In the genomic region with DNA sequence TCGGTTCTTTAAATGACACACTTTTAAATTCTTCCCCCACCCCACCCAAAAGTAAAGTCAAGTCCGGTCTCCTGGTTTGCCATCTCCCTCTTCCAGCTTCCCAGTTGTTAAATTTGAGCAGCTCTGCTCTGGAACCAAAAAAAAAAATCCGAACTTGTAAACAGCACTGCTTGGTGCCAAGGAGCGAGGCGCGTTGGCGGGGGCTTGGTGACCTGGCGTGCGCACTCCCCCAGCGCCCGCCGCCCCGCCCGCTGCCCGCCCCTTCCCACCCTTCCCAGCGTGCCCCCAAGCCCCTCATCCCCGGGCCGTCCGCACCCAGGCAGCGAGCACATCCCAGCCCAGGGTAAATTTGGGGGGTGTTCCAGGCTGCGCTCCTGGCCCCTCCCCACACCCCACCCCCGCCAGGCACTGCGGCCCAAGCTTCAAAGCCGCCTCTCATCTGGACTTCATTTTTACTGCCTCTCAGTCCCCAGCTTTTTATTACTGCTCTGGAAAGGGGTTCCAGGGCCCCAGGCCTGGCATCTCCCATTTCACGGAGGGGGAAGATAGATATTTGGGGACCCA, we compare ENCODE assay signal across 9 cellular contexts. TPM values are rescaled to one million over a fixed set of nuclear protein-coding genes. Genes with fewer than 3 reads are reported as not detected.
A peak's percentile ranks its signal among the peaks of the same experiment; 100 is the strongest.
DNase-seq lines count a peak whose midpoint lies in the region; FAIRE-seq and TF ChIP-seq lines count a peak whose summit lies in the region.
"Had no signal": no experiment of that assay in that cellular context is flagged by ENCODE, and none has a peak within 500 bp of the region (broad histone marks: within the 10 kb centered on the region; RNA-seq: fewer than 3 reads in every experiment).

No MANE protein-coding gene starts in this region.

- peak overlapping the region; percentile 47 to 99 (median 98) for H3K27ac ChIP-seq in stomach

- no peaks in the 10 kb centered on the region for H3K9me3 ChIP-seq in stomach

- H3K9me3 Mint-ChIP-seq in T-helper 1 cell treated with Interleukin-12 subunit alpha and Interleukin-12 subunit beta and Interleukin-4 antibody, amounts not matched to agents 30 μg/mL and 1 μg/mL, for 36 hours: no peaks in the 10 kb centered on the region
- no peaks in the 10 kb centered on the region for H3K9me3 Mint-ChIP-seq in immature natural killer cell

- no peak for FAIRE-seq in GM19239 (lab: Jason Lieb, UNC)

- DNase-seq in T-helper 1 cell: no peak
- DNase-seq in astrocyte of the cerebellum (ENCODE audit: low read depth): no peak
- DNase-seq in immature natural killer cell: no peak
- DNase-seq in stomach: no peak
- DNase-seq in GM19239 (ENCODE audit: insufficient read length, low spot score): no peak
- no peak for DNase-seq in NCI-H748 treated with DMSO at 0.1 percent for 48 hours (lab: John Stamatoyannopoulos, UW)
- DNase-seq in DMS79 (lab: John Stamatoyannopoulos, UW): no peak
- DNase-seq: RPMI8226 had no signal

- H3K27ac Mint-ChIP-seq in T-helper 1 cell treated with Interleukin-12 subunit alpha and Interleukin-12 subunit beta and Interleukin-4 antibody, amounts not matched to agents 30 μg/mL and 1 μg/mL, for 36 hours: peak overlapping the region; percentile 93
- peak overlapping the region; percentile 90 to 97 (median 96) for H3K27ac Mint-ChIP-seq in immature natural killer cell

- intact Hi-C loops in stomach (cut with DNase I; ENCODE audit: low total_unique reads): loop anchor here (10.0 kb wide), 1 partner anchor 66 kb away; no protein-coding TSS in a partner anchor

- peak overlapping the region; percentile 74 for H3K4me3 ChIP-seq in astrocyte of the cerebellum (ENCODE audit: low read depth, low read length)
- peak overlapping the region; percentile 63 to 88 (median 83) for H3K4me3 ChIP-seq in stomach

- H3K4me1 Mint-ChIP-seq in T-helper 1 cell treated with Interleukin-12 subunit alpha and Interleukin-12 subunit beta and Interleukin-4 antibody, amounts not matched to agents 30 μg/mL and 1 μg/mL, for 36 hours (ENCODE audit: low read depth): peaks cover 79% of the 10 kb centered on the region
- H3K4me1 Mint-ChIP-seq in immature natural killer cell: peaks cover 72 to 75% of the 10 kb centered on the region in 2 donors

- no peaks in the 10 kb centered on the region for H3K27me3 ChIP-seq in stomach

- no peaks in the 10 kb centered on the region for H3K27me3 Mint-ChIP-seq in T-helper 1 cell treated with Interleukin-12 subunit alpha and Interleukin-12 subunit beta and Interleukin-4 antibody, amounts not matched to agents 30 μg/mL and 1 μg/mL, for 36 hours (ENCODE audit: low read depth)
- peaks cover 11 to 24% (median 13%) of the 10 kb centered on the region in 3 donors for H3K27me3 Mint-ChIP-seq in immature natural killer cell (ENCODE audit: low read depth in 3 of 3)

- no peak for TF ChIP-seq POLR2A in stomach (IDR thresholded peaks at IDR 0.05)

- H3K36me3 Mint-ChIP-seq in T-helper 1 cell treated with Interleukin-12 subunit alpha and Interleukin-12 subunit beta and Interleukin-4 antibody, amounts not matched to agents 30 μg/mL and 1 μg/mL, for 36 hours (ENCODE audit: low read depth): peaks cover 46% of the 10 kb centered on the region
- peaks cover 3 to 9% (median 5%) of the 10 kb centered on the region in 3 donors for H3K36me3 Mint-ChIP-seq in immature natural killer cell

- peaks cover 58 to 90% (median 81%) of the 10 kb centered on the region in 4 donors for H3K4me1 ChIP-seq in stomach

- no peak for TF ChIP-seq CTCF in astrocyte of the cerebellum (IDR thresholded peaks at IDR 0.05; ENCODE audit: low read depth, low read length, missing control alignments)
- no peak for TF ChIP-seq CTCF in stomach (IDR thresholded peaks at IDR 0.05)

- peaks cover 11 to 21% (median 18%) of the 10 kb centered on the region in 4 donors for H3K36me3 ChIP-seq in stomach

- WGBS in stomach, 5 donors: 12 to 27% (median 19%) methylated on average over 13 to 25 of the region's 25 CpGs

- no peak for TF ChIP-seq EP300 in stomach (IDR thresholded peaks at IDR 0.05)

- H3K4me3 Mint-ChIP-seq in T-helper 1 cell treated with Interleukin-12 subunit alpha and Interleukin-12 subunit beta and Interleukin-4 antibody, amounts not matched to agents 30 μg/mL and 1 μg/mL, for 36 hours: peak overlapping the region; percentile 98
- peak overlapping the region; percentile 89 to 97 (median 94) for H3K4me3 Mint-ChIP-seq in immature natural killer cell

- in situ Hi-C loops in astrocyte of the cerebellum (cut with HindIII; ENCODE audit: low sequenced_read_pairs): no loop called here

RNA-seq across cellular contexts. Expression of a gene that starts 11.6 kb away (rescaled TPM):
- 100 to 1,000 TPM; 289 to 390 (median 389) TPM for polyA plus RNA-seq in immature natural killer cell
- 10 to 100 TPM in 1 of 5 donors, 1 to 10 TPM in 2, not detected in 2; 4.6 to 29.5 (median 5.7) TPM for total RNA-seq in stomach
- polyA plus RNA-seq in stomach: 1 to 10 TPM in 2 of 3 donors, under 1 TPM in 1; 0.56 to 3.8 (median 1.7) TPM

RNA-seq across cellular contexts. Expression of a gene that starts 13.4 kb away (rescaled TPM):
- 10 to 100 TPM in 1 of 3 donors, 1 to 10 TPM in 2; 2.9 to 10.1 (median 4.7) TPM for polyA plus RNA-seq in immature natural killer cell
- total RNA-seq in stomach: 10 to 100 TPM in 2 of 5 donors, 1 to 10 TPM in 3; 2.0 to 26.5 (median 9.5) TPM
- polyA plus RNA-seq in stomach: 10 to 100 TPM in 1 of 3 donors, 1 to 10 TPM in 2; 4.9 to 37.7 (median 9.6) TPM

RNA-seq across cellular contexts. Expression of a gene that starts 37.9 kb away (rescaled TPM):
- 1 to 10 TPM in 2 of 3 donors, under 1 TPM in 1; 0.85 to 3.8 (median 2.6) TPM for polyA plus RNA-seq in immature natural killer cell
- 100 to 1,000 TPM in 2 of 5 donors, 10 to 100 TPM in 3; 30.3 to 334 (median 38.9) TPM for total RNA-seq in stomach
- polyA plus RNA-seq in stomach: 10 to 100 TPM in 1 of 3 donors, 1 to 10 TPM in 2; 4.6 to 52.6 (median 5.7) TPM

RNA-seq across cellular contexts. Expression of a gene that starts 38.1 kb away (rescaled TPM):
- polyA plus RNA-seq in immature natural killer cell (1 to 10 TPM; 2.0 to 5.1 (median 2.6) TPM), stomach (1 to 10 TPM; 4.0 to 4.9 (median 4.1) TPM)
- total RNA-seq in stomach: 10 to 100 TPM in 3 of 5 donors, 1 to 10 TPM in 2; 4.1 to 37.5 (median 10.3) TPM

RNA-seq across cellular contexts. Expression of a gene that starts 49.5 kb away (rescaled TPM):
- polyA plus RNA-seq in immature natural killer cell (under 1 TPM in 1 of 3 donors, not detected in 2; 0.53 TPM), stomach (10 to 100 TPM in 1 of 3 donors, under 1 TPM in 2; 0.15 to 13.1 (median 0.75) TPM)
- 10 to 100 TPM in 1 of 5 donors, 1 to 10 TPM in 4; 3.3 to 43.2 (median 6.6) TPM for total RNA-seq in stomach

Comparison
In these comparisons a context has a peak if more than half of its experiments do, and no peak if none do; other contexts are left out.
1. RNA of a gene that starts 11.6 kb away (polyA plus RNA-seq): 289 to 390 TPM in immature natural killer cell; 0.56 to 3.8 TPM in stomach; every median in the first group is over 10 times any median in the second.